In genomic region chr5:76483433-76483832, GRCh38 we compare ENCODE assay signal across 1 cellular context.
TF ChIP-seq lines count a peak whose summit lies in the region.

No MANE protein-coding gene starts in this region.

TF ChIP-seq in K562, 482 proteins besides CTCF, POLR2A, EP300 and RAD21 (continued from another document):
- TF ChIP-seq, protein P1, sequence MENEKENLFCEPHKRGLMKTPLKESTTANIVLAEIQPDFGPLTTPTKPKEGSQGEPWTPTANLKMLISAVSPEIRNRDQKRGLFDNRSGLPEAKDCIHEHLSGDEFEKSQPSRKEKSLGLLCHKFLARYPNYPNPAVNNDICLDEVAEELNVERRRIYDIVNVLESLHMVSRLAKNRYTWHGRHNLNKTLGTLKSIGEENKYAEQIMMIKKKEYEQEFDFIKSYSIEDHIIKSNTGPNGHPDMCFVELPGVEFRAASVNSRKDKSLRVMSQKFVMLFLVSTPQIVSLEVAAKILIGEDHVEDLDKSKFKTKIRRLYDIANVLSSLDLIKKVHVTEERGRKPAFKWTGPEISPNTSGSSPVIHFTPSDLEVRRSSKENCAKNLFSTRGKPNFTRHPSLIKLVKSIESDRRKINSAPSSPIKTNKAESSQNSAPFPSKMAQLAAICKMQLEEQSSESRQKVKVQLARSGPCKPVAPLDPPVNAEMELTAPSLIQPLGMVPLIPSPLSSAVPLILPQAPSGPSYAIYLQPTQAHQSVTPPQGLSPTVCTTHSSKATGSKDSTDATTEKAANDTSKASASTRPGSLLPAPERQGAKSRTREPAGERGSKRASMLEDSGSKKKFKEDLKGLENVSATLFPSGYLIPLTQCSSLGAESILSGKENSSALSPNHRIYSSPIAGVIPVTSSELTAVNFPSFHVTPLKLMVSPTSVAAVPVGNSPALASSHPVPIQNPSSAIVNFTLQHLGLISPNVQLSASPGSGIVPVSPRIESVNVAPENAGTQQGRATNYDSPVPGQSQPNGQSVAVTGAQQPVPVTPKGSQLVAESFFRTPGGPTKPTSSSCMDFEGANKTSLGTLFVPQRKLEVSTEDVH (IDR thresholded peaks at IDR 0.05; ENCODE audit: low read depth, partially characterized antibody) = no peak
- TF ChIP-seq THRAP3 (IDR thresholded peaks at IDR 0.05; ENCODE audit: borderline replicate concordance) (no peak), EWSR1 (IDR thresholded peaks at IDR 0.05; ENCODE audit: borderline replicate concordance, low read depth, partially characterized antibody) (no peak), SLC30A9 (CRISPR knock-in tag; IDR thresholded peaks at IDR 0.05) (no peak), ZNF282 (CRISPR knock-in tag; IDR thresholded peaks at IDR 0.05) (no peak), ELF4 (CRISPR knock-in tag; IDR thresholded peaks at IDR 0.05) (no peak), ESRRA (IDR thresholded peaks at IDR 0.05; ENCODE audit: borderline replicate concordance, low read depth) (no peak), SMAD3 (CRISPR knock-in tag; conservative IDR thresholded peaks at IDR 0.05) (no peak)
